8 cellular contexts compared by ENCODE assay signal in the genomic region with DNA sequence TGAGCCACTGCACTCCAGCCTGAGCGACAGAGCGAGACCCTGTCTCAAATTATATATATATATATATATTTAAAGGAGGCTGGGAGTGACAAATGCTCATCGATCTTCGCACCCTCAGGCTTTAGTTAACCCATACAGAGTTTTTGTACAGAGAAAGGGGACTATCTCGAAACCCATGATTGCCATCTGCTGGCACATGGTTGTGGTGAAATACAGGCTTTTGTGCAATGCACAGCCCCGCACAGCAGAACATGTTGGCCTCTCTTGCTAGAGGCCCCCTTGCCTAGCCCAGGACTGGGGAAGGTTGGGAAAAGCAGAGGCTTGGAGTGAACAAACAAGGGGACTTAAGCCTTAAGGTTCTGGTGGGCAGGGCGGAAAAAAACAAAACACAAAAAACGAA. TPM values are rescaled to one million over a fixed set of nuclear protein-coding genes. Genes with fewer than 3 reads are reported as not detected.
DNase-seq lines count a peak whose midpoint lies in the region; ATAC-seq, FAIRE-seq and TF ChIP-seq lines count a peak whose summit lies in the region.
"Had no signal": no experiment of that assay in that cellular context is flagged by ENCODE, and none has a peak within 500 bp of the region (broad histone marks: within the 10 kb centered on the region; RNA-seq: fewer than 3 reads in every experiment).

No MANE protein-coding gene starts in this region.

- CTCF ChIA-PET in IMR-90 (lab: Yijun Ruan, JAX) = no interaction called here
- CTCF ChIA-PET in SK-N-SH (lab: Yijun Ruan, JAX) = interaction anchor here (0.8 to 4.7 kb wide), 6 partner anchors 24 to 186 kb away, joined by 3 to 28 read pairs (median 4); partner anchors contain the start of gene NR1H3

- H3K36me3 ChIP-seq in IMR-90 (ENCODE audit: control insufficient read depth, insufficient read depth, low read length) (no peaks in the 10 kb centered on the region), SK-N-SH (replicated peaks in 1 of 2; ENCODE audit: control insufficient read depth in 1 of 2, insufficient read depth in 2 of 2, low read length in 1 of 2) (no peaks in the 10 kb centered on the region), kidney (ENCODE audit: control insufficient read depth in 1 of 2, insufficient read depth in 2 of 2, low read length in 2 of 2) (no peaks in the 10 kb centered on the region), gastrocnemius medialis (no peaks in the 10 kb centered on the region)

- no peak overlapping the region for H2AK5ac ChIP-seq in IMR-90 (ENCODE audit: low read depth, low read length)

- no peak overlapping the region for H3K4me2 ChIP-seq in IMR-90 (ENCODE audit: low read depth, low read length)
- H3K4me2 ChIP-seq in SK-N-SH = no peak overlapping the region

- in situ Hi-C loops in IMR-90 (cut with MboI; ENCODE audit: low sequenced_read_pairs) = loop anchor here (5.0 kb wide), 1 partner anchor 167 kb away; no protein-coding TSS in a partner anchor
- in situ Hi-C loops in gastrocnemius medialis (cut with MboI; ENCODE audit: low sequenced_read_pairs in 4 of 4) = no loop called here

- FAIRE-seq in G401.6 (lab: Jason Lieb, UNC) = peak; percentile 90
- no peak for FAIRE-seq in kidney (lab: Jason Lieb, UNC)

- no peak overlapping the region for H4K8ac ChIP-seq in IMR-90 (ENCODE audit: low read depth in 2 of 2, low read length in 2 of 2)

- H3K79me1 ChIP-seq in IMR-90 (ENCODE audit: low read depth in 1 of 2, low read length in 2 of 2) = no peaks in the 10 kb centered on the region

- no peak overlapping the region for H3K4me3 ChIP-seq in IMR-90 (ENCODE audit: insufficient read depth, low read depth, low read length)
- H3K4me3 ChIP-seq in SK-N-SH (ENCODE audit: low read depth in 2 of 2, low read length in 1 of 2) = no peak overlapping the region
- no peak overlapping the region for H3K4me3 ChIP-seq in kidney (ENCODE audit: low read length in 2 of 2)
- H3K4me3 ChIP-seq in gastrocnemius medialis = no peak overlapping the region

- BruUV-seq in IMR-90 (replicated peaks; lab: Mats Ljungman, UMichigan) = no TSS peak

- intact Hi-C loops in IMR-90 (cut with micrococcal nuclease) (loop anchor here (1.0 kb wide), 1 partner anchor 172 kb away; no protein-coding TSS in a partner anchor), kidney (cut with DNase I) (no loop called here), gastrocnemius medialis (cut with DNase I; ENCODE audit: low total_unique reads) (no loop called here)

- no peaks in the 10 kb centered on the region for H3K9me1 ChIP-seq in IMR-90 (ENCODE audit: insufficient read depth, low read length)

- TF ChIP-seq CTCF in IMR-90 (conservative IDR thresholded peaks at IDR 0.05; ENCODE audit: low read depth, low read length) = peak; percentile 14; the same call in 1 of the 2 replicates
- TF ChIP-seq CTCF in SK-N-SH (IDR thresholded peaks at IDR 0.05) = peak; percentile 41
- peak; percentile 18 for TF ChIP-seq CTCF in kidney (IDR thresholded peaks at IDR 0.05; ENCODE audit: borderline replicate concordance, extremely low read depth, insufficient read depth)
- TF ChIP-seq CTCF in gastrocnemius medialis (IDR thresholded peaks at IDR 0.05 in 4 of 5, conservative IDR thresholded peaks at IDR 0.05 in 1 of 5) = no peak

- dilution Hi-C loops in IMR-90 (cut with HindIII; ENCODE audit: low sequenced_read_pairs, unreplicated experiment) = no loop called here

- WGBS in IMR-90 (ENCODE audit: extremely low coverage in 2 of 2, insufficient read length in 1 of 2), 2 experiments = 79% methylated on average over 2 of the region's 8 CpGs; no CpG with 5 or more reads in 1 of the 2 experiments
- 71% methylated on average over 7 of the region's 8 CpGs for WGBS in SK-N-SH (ENCODE audit: low lambda C conversion rate)

- TF ChIP-seq POLR2A in IMR-90 (IDR thresholded peaks at IDR 0.05; ENCODE audit: low read depth, low read length) (no peak), gastrocnemius medialis (IDR thresholded peaks at IDR 0.05) (no peak)

- H4K5ac ChIP-seq in IMR-90 (ENCODE audit: low read depth, low read length) = no peak overlapping the region

- no peak overlapping the region for H2BK5ac ChIP-seq in IMR-90 (ENCODE audit: low read depth, low read length, poor library complexity, severe bottlenecking)

- H3K79me2 ChIP-seq in SK-N-SH (ENCODE audit: insufficient read depth) = no peaks in the 10 kb centered on the region

- H2AFZ ChIP-seq in IMR-90 (replicated peaks; ENCODE audit: low read length, poor library complexity) = no peak overlapping the region
- no peak overlapping the region for H2AFZ ChIP-seq in SK-N-SH (ENCODE audit: low read depth)

- no peaks in the 10 kb centered on the region for H3F3A ChIP-seq in SK-N-SH (replicated peaks; ENCODE audit: insufficient read depth)

- H3K9me2 ChIP-seq in SK-N-SH = no peaks in the 10 kb centered on the region

- H3K4ac ChIP-seq in IMR-90 (ENCODE audit: low read depth, low read length) = no peak overlapping the region

- no peak overlapping the region for H3K14ac ChIP-seq in IMR-90 (replicated peaks; ENCODE audit: low read depth, low read length)

- H3K27ac ChIP-seq in IMR-90 (ENCODE audit: insufficient read depth, low read length) (no peak overlapping the region), SK-N-SH (ENCODE audit: low read depth in 2 of 2, low read length in 1 of 2) (no peak overlapping the region), kidney (ENCODE audit: low read depth in 2 of 2, low read length in 2 of 2) (no peak overlapping the region), gastrocnemius medialis (no peak overlapping the region)
- H3K27ac ChIP-seq: VCaP had no signal

- TF ChIP-seq RAD21 in IMR-90 (IDR thresholded peaks at IDR 0.05; ENCODE audit: low read length) (peak; percentile 16; the same call in 1 of the 2 replicates), SK-N-SH (IDR thresholded peaks at IDR 0.05; ENCODE audit: low read length) (peak; percentile 61)

- ATAC-seq in IMR-90 (ENCODE audit: low read depth) (peak; percentile 75), GM18498 (IDR thresholded peaks at IDR 0.05; ENCODE audit: unreplicated experiment) (no peak), HG03175 (IDR thresholded peaks at IDR 0.05; ENCODE audit: unreplicated experiment) (no peak), gastrocnemius medialis (no peak)

- no peak overlapping the region for H2BK120ac ChIP-seq in IMR-90 (ENCODE audit: low read depth, low read length)

- H3K18ac ChIP-seq in IMR-90 (ENCODE audit: low read depth, low read length) = no peak overlapping the region

- H3K4me1 ChIP-seq in IMR-90 (ENCODE audit: control insufficient read depth, insufficient read depth, low read length) (no peaks in the 10 kb centered on the region), SK-N-SH (ENCODE audit: control insufficient read depth in 1 of 2, insufficient read depth in 2 of 2, low read depth in 1 of 2, low read length in 1 of 2) (peaks cover 0 to 7% of the 10 kb centered on the region in 2 experiments; a peak in 1 of 4 replicates), kidney (ENCODE audit: control insufficient read depth in 1 of 2, insufficient read depth in 1 of 2, low read depth in 1 of 2, low read length in 2 of 2) (peaks cover 0 to 2% of the 10 kb centered on the region in 2 donors), gastrocnemius medialis (peaks cover 0 to 4% of the 10 kb centered on the region in 2 donors)

- peak; percentile 22 for DNase-seq in IMR-90
- DNase-seq in SK-N-SH = peak; percentile 65
- DNase-seq in kidney = no peak
- no peak for DNase-seq in gastrocnemius medialis

- H2BK15ac ChIP-seq in IMR-90 (ENCODE audit: low read depth, low read length) = no peak overlapping the region

- H2AK9ac ChIP-seq in IMR-90 (replicated peaks; ENCODE audit: low read depth, low read length, poor library complexity) = no peak overlapping the region

- H3K9me3 ChIP-seq in IMR-90 (ENCODE audit: control insufficient read depth, insufficient read depth, low read length) (no peaks in the 10 kb centered on the region), SK-N-SH (no peaks in the 10 kb centered on the region), kidney (ENCODE audit: control insufficient read depth in 1 of 2, low read length in 2 of 2) (no peaks in the 10 kb centered on the region), gastrocnemius medialis (no peaks in the 10 kb centered on the region)

- H3K23ac ChIP-seq in IMR-90 (ENCODE audit: low read depth, low read length) = no peak overlapping the region

- H2BK20ac ChIP-seq in IMR-90 (ENCODE audit: low read depth, low read length) = no peak overlapping the region

- H4K91ac ChIP-seq in IMR-90 (ENCODE audit: insufficient read depth, low read depth, low read length) = no peak overlapping the region

- POLR2A ChIA-PET in IMR-90 (lab: Charles Lee; ENCODE audit: unreplicated experiment) = no interaction called here
- POLR2A ChIA-PET in SK-N-SH (lab: Yijun Ruan, JAX) = no interaction called here

- TF ChIP-seq EP300 in SK-N-SH (IDR thresholded peaks at IDR 0.05; ENCODE audit: borderline replicate concordance in 1 of 2, low read depth in 1 of 2, low read length in 1 of 2) = no peak

- H3K56ac ChIP-seq in IMR-90 (ENCODE audit: extremely low read depth, insufficient read depth, low read length) = no peak overlapping the region

- H3K27me3 ChIP-seq in IMR-90 (ENCODE audit: control insufficient read depth, insufficient read depth, low read length) (peaks cover 28% of the 10 kb centered on the region), SK-N-SH (ENCODE audit: insufficient read depth) (no peaks in the 10 kb centered on the region), gastrocnemius medialis (no peaks in the 10 kb centered on the region)

- no peak overlapping the region for H3K9ac ChIP-seq in IMR-90 (ENCODE audit: low read depth, low read length)
- H3K9ac ChIP-seq in SK-N-SH = no peak overlapping the region
- H3K9ac ChIP-seq in kidney (ENCODE audit: low read length in 2 of 2) = no peak overlapping the region

- H4K20me1 ChIP-seq in IMR-90 (ENCODE audit: insufficient read depth, low read length) (no peaks in the 10 kb centered on the region; the same call in 1 of the 2 replicates), SK-N-SH (ENCODE audit: insufficient read depth) (no peaks in the 10 kb centered on the region)

RNA-seq across cellular contexts. Expression of gene MYBPC3, which starts 3.6 kb away (rescaled TPM):
- total RNA-seq in IMR-90 (2012; rRNA removed) (not detected in 2 replicates), kidney (0.19 TPM), gastrocnemius medialis (under 1 TPM in 1 of 4 donors, not detected in 3; 0.07 TPM)
- polyA plus RNA-seq in IMR-90 (2012; rRNA removed) (not detected in 2 replicates), SK-N-SH (2012; rRNA removed) (not detected in 2 replicates), kidney (ENCODE audit: insufficient read depth, low read depth, low replicate concordance) (0.52 TPM)
- not detected in 2 replicates for polyA plus RNA-seq in IMR-90 (2012; cell fraction: cytosol; rRNA removed)
- not detected in 2 replicates for polyA plus RNA-seq in IMR-90 (2012; cell fraction: nucleus; rRNA removed; ENCODE audit: low replicate concordance)
- not detected in 2 replicates for polyA plus RNA-seq in SK-N-SH (2012; cell fraction: cytosol; rRNA removed)
- polyA plus RNA-seq in SK-N-SH (2012; cell fraction: nucleus; rRNA removed) = not detected in 2 replicates

RNA-seq across cellular contexts. Expression of gene SPI1, which starts 29.5 kb away (rescaled TPM):
- total RNA-seq in IMR-90 (2012; rRNA removed) = not detected in 2 replicates
- polyA plus RNA-seq in IMR-90 (2012; rRNA removed) = not detected in 2 replicates
- 0.03 TPM in 1 of 2 replicates, not detected in the other for polyA plus RNA-seq in IMR-90 (2012; cell fraction: cytosol; rRNA removed)
- polyA plus RNA-seq in IMR-90 (2012; cell fraction: nucleus; rRNA removed; ENCODE audit: low replicate concordance) = not detected in 2 replicates
- polyA plus RNA-seq in SK-N-SH (2012; rRNA removed) = 0.19 TPM in 1 of 2 replicates, not detected in the other
- 0.08 and 0.09 TPM in 2 replicates for polyA plus RNA-seq in SK-N-SH (2012; cell fraction: cytosol; rRNA removed)
- 0.06 and 0.31 TPM in 2 replicates for polyA plus RNA-seq in SK-N-SH (2012; cell fraction: nucleus; rRNA removed)
- total RNA-seq in kidney = 39.8 TPM
- 7.3 TPM for polyA plus RNA-seq in kidney (ENCODE audit: insufficient read depth, low read depth, low replicate concordance)
- 1 to 10 TPM in 3 of 4 donors, under 1 TPM in 1; 0.44 to 7.0 (median 4.2) TPM for total RNA-seq in gastrocnemius medialis

RNA-seq across cellular contexts. Expression of gene SLC39A13, which starts 59.5 kb away (rescaled TPM):
- 29.2 and 32.4 TPM in 2 replicates for total RNA-seq in IMR-90 (2012; rRNA removed)
- 144 and 164 TPM in 2 replicates for polyA plus RNA-seq in IMR-90 (2012; rRNA removed)
- polyA plus RNA-seq in IMR-90 (2012; cell fraction: cytosol; rRNA removed) = 96.1 and 190 TPM in 2 replicates
- polyA plus RNA-seq in IMR-90 (2012; cell fraction: nucleus; rRNA removed; ENCODE audit: low replicate concordance) = 451 and 1,131 TPM in 2 replicates
- polyA plus RNA-seq in SK-N-SH (2012; rRNA removed) = 65.5 and 70.7 TPM in 2 replicates
- polyA plus RNA-seq in SK-N-SH (2012; cell fraction: cytosol; rRNA removed) = 25.2 and 42.6 TPM in 2 replicates
- polyA plus RNA-seq in SK-N-SH (2012; cell fraction: nucleus; rRNA removed) = 288 and 306 TPM in 2 replicates
- 80.6 TPM for total RNA-seq in kidney
- 93.2 TPM for polyA plus RNA-seq in kidney (ENCODE audit: insufficient read depth, low read depth, low replicate concordance)
- 10 to 100 TPM; 16.8 to 48.9 (median 25.6) TPM for total RNA-seq in gastrocnemius medialis

Comparison
In these comparisons a context has a peak if more than half of its experiments do, and no peak if none do; other contexts are left out.
1. DNase-seq: peak in IMR-90 (single experiment) and SK-N-SH (single experiment); none in kidney (single experiment) and gastrocnemius medialis (0 of 2).
2. CTCF ChIP-seq: peak in IMR-90 (single experiment), SK-N-SH (single experiment) and kidney (single experiment); none in gastrocnemius medialis (0 of 5).